ENCODE assay signal across 9 cellular contexts in the genomic region with DNA sequence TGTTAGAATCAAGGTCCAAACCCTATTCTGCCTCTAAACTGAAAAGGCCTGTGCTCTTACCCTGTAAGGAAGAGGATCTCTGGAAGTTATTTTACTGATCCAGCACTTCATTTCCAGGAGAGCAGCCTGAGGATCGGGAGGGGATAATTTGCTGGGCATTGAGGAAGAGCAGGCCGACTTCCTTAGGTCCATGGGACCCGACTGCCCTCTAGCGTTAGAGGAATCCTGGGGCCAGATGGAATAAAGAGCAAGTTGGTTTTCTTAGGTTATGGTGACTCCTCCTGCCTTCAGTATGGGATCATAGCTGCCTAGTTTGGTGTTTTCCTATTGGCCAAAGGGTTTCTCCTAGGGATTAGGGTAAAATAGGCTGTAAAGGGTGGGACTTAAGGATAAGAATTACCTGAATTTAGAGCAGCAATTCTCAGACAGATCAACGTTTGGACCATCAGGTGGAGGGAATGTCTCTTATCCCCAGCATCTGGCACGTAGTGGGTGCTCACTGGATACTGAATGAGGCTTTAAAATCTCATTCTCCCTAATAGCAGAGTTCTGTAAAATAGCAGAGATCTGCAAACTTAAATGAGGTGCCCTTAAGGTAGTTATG. TPM values are rescaled to one million over a fixed set of nuclear protein-coding genes. Genes with fewer than 3 reads are reported as not detected.
DNase-seq lines count a peak whose midpoint lies in the region; ATAC-seq and TF ChIP-seq lines count a peak whose summit lies in the region.
"Had no signal": no experiment of that assay in that cellular context is flagged by ENCODE, and none has a peak within 500 bp of the region (broad histone marks: within the 10 kb centered on the region; RNA-seq: fewer than 3 reads in every experiment).

No MANE protein-coding gene starts in this region.

- dilution Hi-C loops in IMR-90 (cut with HindIII; ENCODE audit: low sequenced_read_pairs, unreplicated experiment) = no loop called here

- peak; percentile 67 for DNase-seq in GM10248 (ENCODE audit: extremely low spot score)
- DNase-seq in IMR-90 = peak; percentile 84
- peak; percentile 88 for DNase-seq in NT2/D1 (ENCODE audit: low read depth, low spot score)
- peak; percentile 14 for DNase-seq in activated T-cell treated with anti-CD3 and anti-CD28 coated beads for 4 hours
- peak; percentile 86 for DNase-seq in fibroblast of mammary gland (ENCODE audit: low read depth)
- peak in 8 of 9 donors; percentile 2 to 44 (median 28) for DNase-seq in naive thymus-derived CD4-positive, alpha-beta T cell
- DNase-seq in stromal cell of bone marrow (ENCODE audit: low read depth) = peak; percentile 76

- no peak overlapping the region for H2AK9ac ChIP-seq in IMR-90 (replicated peaks; ENCODE audit: low read depth, low read length, poor library complexity)

- H3K9me3 Mint-ChIP-seq in naive thymus-derived CD4-positive, alpha-beta T cell = peaks cover 0 to 3% (median 0%) of the 10 kb centered on the region in 11 donors
- H3K9me3 Mint-ChIP-seq: dendritic cell treated with granulocyte-macrophage colony-stimulating factor and Interleukin-4, amounts not matched to agents 40 ng/mL and 50 ng/mL, for 4 days had no signal

- no peak overlapping the region for H3K4me3 Mint-ChIP-seq in naive thymus-derived CD4-positive, alpha-beta T cell
- H3K4me3 Mint-ChIP-seq: dendritic cell treated with granulocyte-macrophage colony-stimulating factor and Interleukin-4, amounts not matched to agents 40 ng/mL and 50 ng/mL, for 4 days had no signal

- no peak overlapping the region for H3K23ac ChIP-seq in IMR-90 (ENCODE audit: low read depth, low read length)

- WGBS in IMR-90 (ENCODE audit: extremely low coverage in 2 of 2, insufficient read length in 1 of 2), 2 experiments = no CpG with 5 or more reads among the region's 6 CpGs

- H3K9me3 ChIP-seq in IMR-90 (ENCODE audit: control insufficient read depth, insufficient read depth, low read length) (no peaks in the 10 kb centered on the region), NT2/D1 (ENCODE audit: insufficient read depth, low read length) (no peaks in the 10 kb centered on the region)
- H3K9me3 ChIP-seq in naive thymus-derived CD4-positive, alpha-beta T cell (ENCODE audit: control insufficient read depth in 2 of 3, low read length in 3 of 3) = no peaks in the 10 kb centered on the region

- H3K79me1 ChIP-seq in IMR-90 (ENCODE audit: low read depth in 1 of 2, low read length in 2 of 2) = no peaks in the 10 kb centered on the region

- TF ChIP-seq POLR2A in IMR-90 (IDR thresholded peaks at IDR 0.05; ENCODE audit: low read depth, low read length) = peak; percentile 52; the same call in 1 of the 2 replicates

- CTCF ChIA-PET in GM10248 (lab: Yijun Ruan, JAX) = interaction anchor here (1.3 to 11.0 kb wide), 14 partner anchors 9 to 355 kb away, joined by 3 to 170 read pairs (median 9); no protein-coding TSS in a partner anchor
- CTCF ChIA-PET in IMR-90 (lab: Yijun Ruan, JAX) = interaction anchor here (0.8 to 1.3 kb wide), 3 partner anchors 12 to 227 kb away, joined by 3 to 6 read pairs (median 3); no protein-coding TSS in a partner anchor
- CTCF ChIA-PET in naive thymus-derived CD4-positive, alpha-beta T cell (lab: Charles Lee) = interaction anchor here (0.6 to 3.4 kb wide), 2 partner anchors 24 to 171 kb away, joined by 3 to 19 read pairs; no protein-coding TSS in a partner anchor

- H4K20me1 ChIP-seq in IMR-90 (ENCODE audit: insufficient read depth, low read length) = no peaks in the 10 kb centered on the region

- H2BK5ac ChIP-seq in IMR-90 (ENCODE audit: low read depth, low read length, poor library complexity, severe bottlenecking) = no peak overlapping the region

- no peak overlapping the region for H3K18ac ChIP-seq in IMR-90 (ENCODE audit: low read depth, low read length)

- H3K36me3 ChIP-seq in IMR-90 (ENCODE audit: control insufficient read depth, insufficient read depth, low read length) = peaks cover 10% of the 10 kb centered on the region
- peaks cover 13% of the 10 kb centered on the region for H3K36me3 ChIP-seq in NT2/D1 (ENCODE audit: insufficient read depth, insufficient read length, low read length)
- peaks cover 0 to 12% (median 0%) of the 10 kb centered on the region in 3 experiments for H3K36me3 ChIP-seq in naive thymus-derived CD4-positive, alpha-beta T cell (ENCODE audit: control insufficient read depth in 2 of 3, insufficient read depth in 3 of 3, low read length in 3 of 3)

- peak; percentile 96 for ATAC-seq in IMR-90 (ENCODE audit: low read depth)
- ATAC-seq in naive thymus-derived CD4-positive, alpha-beta T cell = peak; percentile 58
- no peak for ATAC-seq in GM19328 (IDR thresholded peaks at IDR 0.05; ENCODE audit: unreplicated experiment)

- no peak overlapping the region for H3K14ac ChIP-seq in IMR-90 (replicated peaks; ENCODE audit: low read depth, low read length)

- H3K9ac ChIP-seq in IMR-90 (ENCODE audit: low read depth, low read length) (no peak overlapping the region), NT2/D1 (ENCODE audit: insufficient read length, low read depth) (no peak overlapping the region)

- no peak overlapping the region for H2BK20ac ChIP-seq in IMR-90 (ENCODE audit: low read depth, low read length)

- H3K4me2 ChIP-seq in IMR-90 (ENCODE audit: low read depth, low read length) = no peak overlapping the region

- H4K8ac ChIP-seq in IMR-90 (ENCODE audit: low read depth in 2 of 2, low read length in 2 of 2) = no peak overlapping the region

- in situ Hi-C loops in IMR-90 (cut with MboI; ENCODE audit: low sequenced_read_pairs) = loop anchor here (5.0 to 10.0 kb wide), 2 partner anchors 169 to 466 kb away; no protein-coding TSS in a partner anchor

- H3K4me1 ChIP-seq in IMR-90 (ENCODE audit: control insufficient read depth, insufficient read depth, low read length) (no peaks in the 10 kb centered on the region), NT2/D1 (ENCODE audit: insufficient read depth, insufficient read length) (no peaks in the 10 kb centered on the region)
- H3K4me1 ChIP-seq in naive thymus-derived CD4-positive, alpha-beta T cell (ENCODE audit: control insufficient read depth in 2 of 2, insufficient read depth in 2 of 2, low read length in 2 of 2) = no peaks in the 10 kb centered on the region

- no peak overlapping the region for H3K27ac ChIP-seq in IMR-90 (ENCODE audit: insufficient read depth, low read length)
- no peak overlapping the region for H3K27ac ChIP-seq in naive thymus-derived CD4-positive, alpha-beta T cell (ENCODE audit: low read depth, low read length)

- TF ChIP-seq RAD21 in IMR-90 (IDR thresholded peaks at IDR 0.05; ENCODE audit: low read length) = peak; percentile 97

- H2AK5ac ChIP-seq in IMR-90 (ENCODE audit: low read depth, low read length) = no peak overlapping the region

- H3K4me3 ChIP-seq in IMR-90 (ENCODE audit: insufficient read depth, low read depth, low read length) (no peak overlapping the region), NT2/D1 (ENCODE audit: insufficient read length, low read depth) (no peak overlapping the region), fibroblast of mammary gland (ENCODE audit: control insufficient read depth, low read depth, low read length) (no peak overlapping the region)
- no peak overlapping the region for H3K4me3 ChIP-seq in naive thymus-derived CD4-positive, alpha-beta T cell (ENCODE audit: low read length)

- H4K5ac ChIP-seq in IMR-90 (ENCODE audit: low read depth, low read length) = no peak overlapping the region

- no peak overlapping the region for H3K56ac ChIP-seq in IMR-90 (ENCODE audit: extremely low read depth, insufficient read depth, low read length)

- H2AFZ ChIP-seq in IMR-90 (replicated peaks; ENCODE audit: low read length, poor library complexity) = peak overlapping the region; percentile 33

- no peaks in the 10 kb centered on the region for H3K9me1 ChIP-seq in IMR-90 (ENCODE audit: insufficient read depth, low read length)

- TF ChIP-seq CTCF in GM10248 (IDR thresholded peaks at IDR 0.05; ENCODE audit: control extremely low read depth, extremely low read depth, low read depth, missing control alignments) (peak; percentile 87), IMR-90 (conservative IDR thresholded peaks at IDR 0.05; ENCODE audit: low read depth, low read length) (peak; percentile 96), fibroblast of mammary gland (conservative IDR thresholded peaks at IDR 0.05; ENCODE audit: control insufficient read depth, insufficient read depth, low read depth, low read length) (peak; percentile 99)

- peaks cover 0 to 8% (median 5%) of the 10 kb centered on the region in 5 donors for H3K27me3 Mint-ChIP-seq in naive thymus-derived CD4-positive, alpha-beta T cell
- H3K27me3 Mint-ChIP-seq: dendritic cell treated with granulocyte-macrophage colony-stimulating factor and Interleukin-4, amounts not matched to agents 40 ng/mL and 50 ng/mL, for 4 days had no signal

- H3K4me1 Mint-ChIP-seq in naive thymus-derived CD4-positive, alpha-beta T cell = peaks cover 0 to 4% (median 0%) of the 10 kb centered on the region in 7 donors

- no peak overlapping the region for H2BK120ac ChIP-seq in IMR-90 (ENCODE audit: low read depth, low read length)

- POLR2A ChIA-PET in GM10248 (lab: Yijun Ruan, JAX) (no interaction called here), IMR-90 (lab: Charles Lee; ENCODE audit: unreplicated experiment) (no interaction called here)
- POLR2A ChIA-PET in naive thymus-derived CD4-positive, alpha-beta T cell (lab: Charles Lee) = no interaction called here

- H2BK15ac ChIP-seq in IMR-90 (ENCODE audit: low read depth, low read length) = no peak overlapping the region

- no peak overlapping the region for H4K91ac ChIP-seq in IMR-90 (ENCODE audit: insufficient read depth, low read depth, low read length)

- peaks cover 0 to 20% (median 3%) of the 10 kb centered on the region in 5 donors for H3K36me3 Mint-ChIP-seq in naive thymus-derived CD4-positive, alpha-beta T cell

- BruUV-seq in IMR-90 (replicated peaks; lab: Mats Ljungman, UMichigan) = no TSS peak

- no peak overlapping the region for H3K27ac Mint-ChIP-seq in naive thymus-derived CD4-positive, alpha-beta T cell
- H3K27ac Mint-ChIP-seq: dendritic cell treated with granulocyte-macrophage colony-stimulating factor and Interleukin-4, amounts not matched to agents 40 ng/mL and 50 ng/mL, for 4 days had no signal

- no peak overlapping the region for H3K4ac ChIP-seq in IMR-90 (ENCODE audit: low read depth, low read length)

- H3K27me3 ChIP-seq in IMR-90 (ENCODE audit: control insufficient read depth, insufficient read depth, low read length) (peaks cover 2% of the 10 kb centered on the region; the same call in 1 of the 2 replicates), NT2/D1 (ENCODE audit: insufficient read depth, insufficient read length) (no peaks in the 10 kb centered on the region)
- no peaks in the 10 kb centered on the region for H3K27me3 ChIP-seq in naive thymus-derived CD4-positive, alpha-beta T cell (ENCODE audit: control insufficient read depth in 2 of 2, insufficient read depth in 2 of 2, low read length in 2 of 2)

- intact Hi-C loops in IMR-90 (cut with micrococcal nuclease) = loop anchor here (1.0 to 5.0 kb wide), 6 partner anchors 171 to 971 kb away; no protein-coding TSS in a partner anchor
- intact Hi-C loops in naive thymus-derived CD4-positive, alpha-beta T cell (cut with micrococcal nuclease) = loop anchor here (1.0 to 5.0 kb wide), 4 partner anchors 154 to 469 kb away; no protein-coding TSS in a partner anchor

RNA-seq across cellular contexts. Expression of a gene that starts 40.0 kb away (rescaled TPM):
- total RNA-seq in IMR-90 (2012; rRNA removed) = under 0.01 and 0.18 TPM in 2 replicates
- 0.17 and 0.32 TPM in 2 replicates for polyA plus RNA-seq in IMR-90 (2012; rRNA removed)
- polyA plus RNA-seq in IMR-90 (2012; cell fraction: cytosol; rRNA removed) = 0.05 TPM in 2 replicates
- 0.13 and 0.28 TPM in 2 replicates for polyA plus RNA-seq in IMR-90 (2012; cell fraction: nucleus; rRNA removed; ENCODE audit: low replicate concordance)
- total RNA-seq in naive thymus-derived CD4-positive, alpha-beta T cell = 1 to 10 TPM in 3 of 5 experiments, under 1 TPM in 2; 0.58 to 1.9 (median 1.4) TPM
- polyA plus RNA-seq in naive thymus-derived CD4-positive, alpha-beta T cell = under 1 TPM; 0.75 to 0.79 TPM

RNA-seq across cellular contexts. Expression of a gene that starts 55.3 kb away (rescaled TPM):
- 201 and 232 TPM in 2 replicates for total RNA-seq in IMR-90 (2012; rRNA removed)
- 84.0 and 93.4 TPM in 2 replicates for polyA plus RNA-seq in IMR-90 (2012; rRNA removed)
- polyA plus RNA-seq in IMR-90 (2012; cell fraction: cytosol; rRNA removed) = 53.2 and 78.4 TPM in 2 replicates
- 63.0 and 105 TPM in 2 replicates for polyA plus RNA-seq in IMR-90 (2012; cell fraction: nucleus; rRNA removed; ENCODE audit: low replicate concordance)
- 10 to 100 TPM; 15.0 to 73.8 (median 26.0) TPM for total RNA-seq in naive thymus-derived CD4-positive, alpha-beta T cell
- polyA plus RNA-seq in naive thymus-derived CD4-positive, alpha-beta T cell = 10 to 100 TPM; 51.9 to 62.4 TPM

Comparison
In these comparisons a context has a peak if more than half of its experiments do, and no peak if none do; other contexts are left out.
1. DNase-seq: peak in every context shown above with its lines; median percentile 88 in NT2/D1; 86 in fibroblast of mammary gland; 84 in IMR-90; 76 in stromal cell of bone marrow; 67 in GM10248; 28 in naive thymus-derived CD4-positive, alpha-beta T cell; 14 in activated T-cell treated with anti-CD3 and anti-CD28 coated beads for 4 hours.